1 cellular context compared by ENCODE assay signal in the genomic region with DNA sequence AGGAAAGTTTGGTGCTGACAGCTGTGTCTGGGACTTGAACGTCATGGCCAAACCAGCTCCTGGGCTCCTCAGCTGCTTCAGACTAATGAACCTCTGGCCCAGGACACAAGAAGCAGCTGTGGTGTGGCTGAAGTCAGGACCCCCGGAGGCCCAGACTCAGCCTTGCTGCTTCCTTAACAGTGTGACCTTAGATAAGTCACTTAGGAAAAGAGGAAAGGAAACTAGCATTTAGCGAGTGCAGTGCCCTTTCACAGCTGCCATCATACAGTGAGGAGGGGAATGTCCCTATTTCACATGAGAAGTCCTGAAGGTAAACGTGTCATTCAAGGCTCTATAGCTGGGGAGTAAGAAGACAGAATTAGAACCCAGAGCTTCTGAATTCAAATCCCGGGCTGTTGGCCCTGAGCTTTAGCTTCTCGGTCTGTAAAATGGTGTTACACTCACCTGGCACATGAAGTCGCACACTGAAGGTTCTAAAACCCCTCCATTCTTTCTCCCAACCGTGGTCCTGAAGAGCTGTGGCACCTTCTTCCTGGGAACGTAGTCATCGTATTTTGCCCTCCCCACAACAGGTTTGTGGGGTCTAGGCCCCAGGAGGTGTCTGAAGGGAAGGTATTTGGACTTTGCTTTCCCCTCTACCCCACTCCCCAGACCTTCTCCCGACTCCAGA.
TF ChIP-seq lines count a peak whose summit lies in the region.

No MANE protein-coding gene starts in this region.

TF ChIP-seq in H1, 55 proteins besides CTCF, POLR2A, EP300 and RAD21:
- no peak for TF ChIP-seq RXRA (IDR thresholded peaks at IDR 0.05; ENCODE audit: insufficient read depth, low read depth, low read length)
- TF ChIP-seq ZNF274 (IDR thresholded peaks at IDR 0.05; ENCODE audit: borderline replicate concordance, extremely low read depth, low read length), result no peak
- TF ChIP-seq POLR2AphosphoS5 (IDR thresholded peaks at IDR 0.05; ENCODE audit: low read depth, low read length), result no peak
- no peak for TF ChIP-seq TBP (IDR thresholded peaks at IDR 0.05; ENCODE audit: low read depth, low read length)
- no peak for TF ChIP-seq RFX5 (IDR thresholded peaks at IDR 0.05; ENCODE audit: borderline replicate concordance, low read depth, low read length)
- no peak for TF ChIP-seq SP2 (IDR thresholded peaks at IDR 0.05; ENCODE audit: low read length)
- 0 out of 2 replicates have a peak, but pooled peaks have one; percentile 15 for TF ChIP-seq RBBP5 (IDR thresholded peaks at IDR 0.05; ENCODE audit: borderline replicate concordance, low read depth, low read length)
- peak; percentile 36; the same call in 1 of the 2 replicates for TF ChIP-seq SUZ12 (IDR thresholded peaks at IDR 0.05; ENCODE audit: low read length)
